Comparison of ENCODE assay signal across 13 cellular contexts in the genomic region with DNA sequence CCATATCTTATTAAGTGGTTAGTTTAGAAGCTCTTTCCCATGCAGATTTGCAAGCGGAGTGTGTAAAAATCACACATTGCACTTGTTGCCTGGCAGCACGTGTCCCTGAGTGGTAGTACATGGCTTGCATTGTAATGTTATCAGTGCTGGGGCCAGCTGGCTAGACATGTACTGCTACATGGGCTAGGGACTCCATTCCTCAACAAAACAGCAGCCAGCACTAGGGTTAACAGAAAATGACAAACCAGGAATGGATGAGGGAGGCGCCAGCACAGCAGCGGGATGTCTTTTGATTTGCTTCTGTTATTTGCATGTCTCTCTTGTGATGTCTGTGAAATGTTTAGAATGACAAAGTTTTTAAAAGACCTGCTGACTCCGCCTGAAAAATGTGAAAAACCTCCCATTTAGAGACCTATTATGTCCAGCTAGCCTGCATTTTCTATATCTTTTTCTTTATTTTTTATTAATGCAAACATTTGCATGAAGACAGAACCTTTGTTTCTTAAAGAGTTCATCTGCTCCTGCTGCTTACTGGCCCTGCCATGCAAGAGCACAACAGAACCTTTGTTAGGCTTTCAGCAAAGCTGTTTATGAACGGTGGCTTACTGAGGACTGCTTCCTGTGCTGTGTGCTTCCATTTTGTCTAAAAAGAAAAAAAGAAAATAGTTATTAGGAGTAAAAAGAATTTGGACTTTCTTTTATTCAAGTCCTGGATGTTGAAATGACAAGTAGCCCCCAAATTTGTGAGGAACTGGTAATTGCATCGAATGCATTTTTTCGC. TPM values are rescaled to one million over a fixed set of nuclear protein-coding genes. Genes with fewer than 3 reads are reported as not detected.
DNase-seq lines count a peak whose midpoint lies in the region; ATAC-seq, FAIRE-seq and TF ChIP-seq lines count a peak whose summit lies in the region.
"Had no signal": no experiment of that assay in that cellular context is flagged by ENCODE, and none has a peak within 500 bp of the region (broad histone marks: within the 10 kb centered on the region; RNA-seq: fewer than 3 reads in every experiment).

No MANE protein-coding gene starts in this region.

- H3K4me1 Mint-ChIP-seq in nephron progenitor cell = peaks cover 15% of the 10 kb centered on the region
- H3K4me1 Mint-ChIP-seq: memory B cell had no signal

- H3K4me1 ChIP-seq in ectodermal cell (ENCODE audit: control insufficient read depth, insufficient read depth, low read length) (peaks cover 48% of the 10 kb centered on the region), kidney (ENCODE audit: control insufficient read depth in 1 of 2, insufficient read depth in 1 of 2, low read depth in 1 of 2, low read length in 2 of 2) (no peaks in the 10 kb centered on the region)

- DNase-seq in C1 segment of cervical spinal cord (lab: John Stamatoyannopoulos, UW) (peak in 11 of 14 donors; percentile 5 to 70 (median 23)), NCI-H1048 (lab: John Stamatoyannopoulos, UW) (peak; percentile 54), nephron progenitor cell (no peak), kidney (no peak)
- DNase-seq: activated CD8-positive, alpha-beta memory T cell treated with anti-CD3 and anti-CD28 coated beads, Interleukin-2, amount 50 U/mL, for 4 hours; MM.1S; T1000 had no signal

- 22 to 26% methylated on average over 8 of the region's 8 CpGs for WGBS in ectodermal cell, 2 experiments

- ATAC-seq in HG03135 (IDR thresholded peaks at IDR 0.05; ENCODE audit: unreplicated experiment) (no peak), GM21423 (IDR thresholded peaks at IDR 0.05; ENCODE audit: unreplicated experiment) (no peak), GM19455 (IDR thresholded peaks at IDR 0.05; ENCODE audit: unreplicated experiment) (no peak)

- no peaks in the 10 kb centered on the region for H3K9me3 ChIP-seq in ectodermal cell (ENCODE audit: control insufficient read depth, low read length)
- no peaks in the 10 kb centered on the region for H3K9me3 ChIP-seq in kidney (ENCODE audit: control insufficient read depth in 1 of 2, low read length in 2 of 2)

- H3K36me3 Mint-ChIP-seq in nephron progenitor cell (ENCODE audit: low read depth) = peaks cover 10% of the 10 kb centered on the region
- H3K36me3 Mint-ChIP-seq: memory B cell had no signal

- H3K36me3 ChIP-seq in ectodermal cell (ENCODE audit: control insufficient read depth, insufficient read depth, low read length) (peaks cover 3% of the 10 kb centered on the region), kidney (ENCODE audit: control insufficient read depth in 1 of 2, insufficient read depth in 2 of 2, low read length in 2 of 2) (peaks cover 0 to 5% of the 10 kb centered on the region in 2 donors)

- FAIRE-seq in kidney (lab: Jason Lieb, UNC) = no peak

- TF ChIP-seq CTCF in nephron progenitor cell (IDR thresholded peaks at IDR 0.05) (no peak), kidney (IDR thresholded peaks at IDR 0.05; ENCODE audit: borderline replicate concordance, extremely low read depth, insufficient read depth) (no peak)

- no peak overlapping the region for H3K4me3 Mint-ChIP-seq in nephron progenitor cell
- H3K4me3 Mint-ChIP-seq: memory B cell had no signal

- peak overlapping the region; percentile 71 for H3K27ac Mint-ChIP-seq in nephron progenitor cell
- H3K27ac Mint-ChIP-seq: memory B cell had no signal

- no peaks in the 10 kb centered on the region for H3K27me3 Mint-ChIP-seq in nephron progenitor cell (ENCODE audit: low read depth, poor library complexity)
- H3K27me3 Mint-ChIP-seq: memory B cell had no signal

- no peaks in the 10 kb centered on the region for H3K9me3 Mint-ChIP-seq in nephron progenitor cell
- H3K9me3 Mint-ChIP-seq: memory B cell had no signal

- H3K27ac ChIP-seq in ectodermal cell (ENCODE audit: insufficient read depth, low read depth, low read length, poor library complexity, severe bottlenecking) (peak overlapping the region; percentile 98), kidney (ENCODE audit: low read depth in 2 of 2, low read length in 2 of 2) (no peak overlapping the region)
- H3K27ac ChIP-seq: C4-2B had no signal

- no peak overlapping the region for H3K4me3 ChIP-seq in ectodermal cell (ENCODE audit: insufficient read depth, low read depth, low read length)
- no peak overlapping the region for H3K4me3 ChIP-seq in kidney (ENCODE audit: low read length in 2 of 2)

- intact Hi-C loops in kidney (cut with DNase I) = no loop called here

- H3K9ac ChIP-seq in kidney (ENCODE audit: low read length in 2 of 2) = no peak overlapping the region

- no peaks in the 10 kb centered on the region for H3K27me3 ChIP-seq in ectodermal cell (ENCODE audit: control insufficient read depth, insufficient read depth, low read length, poor library complexity, severe bottlenecking)

RNA-seq across cellular contexts. Expression of a gene that starts 40.7 kb away (rescaled TPM):
- polyA plus RNA-seq in ectodermal cell (2013, experiment 1 of 4) = 83.1 TPM
- 85.2 TPM for polyA plus RNA-seq in ectodermal cell (2013, experiment 2 of 4)
- polyA plus RNA-seq in ectodermal cell (2013, experiment 3 of 4) = 68.8 TPM
- polyA plus RNA-seq in ectodermal cell (2013, experiment 4 of 4) = 75.8 TPM
- 37.4 TPM for total RNA-seq in kidney
- 50.3 TPM for polyA plus RNA-seq in kidney (ENCODE audit: insufficient read depth, low read depth, low replicate concordance)

RNA-seq across cellular contexts. Expression of a gene that starts 58.9 kb away (rescaled TPM):
- 60.5 TPM for polyA plus RNA-seq in ectodermal cell (2013, experiment 1 of 4)
- 63.5 TPM for polyA plus RNA-seq in ectodermal cell (2013, experiment 2 of 4)
- polyA plus RNA-seq in ectodermal cell (2013, experiment 3 of 4) = 41.1 TPM
- polyA plus RNA-seq in ectodermal cell (2013, experiment 4 of 4) = 49.9 TPM
- 3.7 TPM for total RNA-seq in kidney
- 1.8 TPM for polyA plus RNA-seq in kidney (ENCODE audit: insufficient read depth, low read depth, low replicate concordance)

Comparison
In these comparisons a context has a peak if more than half of its experiments do, and no peak if none do; other contexts are left out.
1. DNase-seq: peak in C1 segment of cervical spinal cord (11 of 14) and NCI-H1048 (single experiment); none in nephron progenitor cell (single experiment) and kidney (single experiment).